ENCODE assay signal across 22 cellular contexts in genomic region chr17:82256242-82256894, GRCh38. TPM values are rescaled to one million over a fixed set of nuclear protein-coding genes. Genes with fewer than 3 reads are reported as not detected.
A peak's percentile ranks its signal among the peaks of the same experiment; 100 is the strongest.
DNase-seq lines count a peak whose midpoint lies in the region; ATAC-seq and TF ChIP-seq lines count a peak whose summit lies in the region.
"Had no signal": no experiment of that assay in that cellular context is flagged by ENCODE, and none has a peak within 500 bp of the region (broad histone marks: within the 10 kb centered on the region; RNA-seq: fewer than 3 reads in every experiment).

No MANE protein-coding gene starts in this region.

- H3K4me3 ChIP-seq in sigmoid colon (no peak overlapping the region), gastroesophageal sphincter (no peak overlapping the region)
- H3K4me3 ChIP-seq: BLaER1, colonic mucosa, right atrium auricular region had no signal

- TF ChIP-seq EP300 in sigmoid colon (IDR thresholded peaks at IDR 0.05) (no peak), gastroesophageal sphincter (IDR thresholded peaks at IDR 0.05) (no peak)

- peaks cover 0 to 12% (median 3%) of the 10 kb centered on the region in 4 donors for H3K4me1 ChIP-seq in sigmoid colon
- H3K4me1 ChIP-seq in gastroesophageal sphincter: peaks cover 0 to 28% (median 3%) of the 10 kb centered on the region in 3 donors
- H3K4me1 ChIP-seq: colonic mucosa had no signal

- H3K36me3 Mint-ChIP-seq in activated naive CD8-positive, alpha-beta T cell: peaks cover 8% of the 10 kb centered on the region
- peaks cover 75% of the 10 kb centered on the region for H3K36me3 Mint-ChIP-seq in activated naive CD8-positive, alpha-beta T cell treated with anti-CD3 and anti-CD28 coated beads, Interleukin-2, amount 50 U/mL, for 24 hours (ENCODE audit: low read depth)
- H3K36me3 Mint-ChIP-seq in central memory CD8-positive, alpha-beta T cell (ENCODE audit: insufficient read depth): peaks cover 71% of the 10 kb centered on the region

- intact Hi-C loops in sigmoid colon (cut with DNase I): no loop called here

- 94% methylated on average over 14 of the region's 14 CpGs for WGBS in sigmoid colon, 2 donors
- 84 to 86% methylated on average over 11 to 14 of the region's 14 CpGs for WGBS in gastroesophageal sphincter (ENCODE audit: low coverage in 1 of 2), 2 donors

- H3K4me3 Mint-ChIP-seq in activated naive CD8-positive, alpha-beta T cell: no peak overlapping the region
- H3K4me3 Mint-ChIP-seq in activated naive CD8-positive, alpha-beta T cell treated with anti-CD3 and anti-CD28 coated beads, Interleukin-2, amount 50 U/mL, for 24 hours: no peak overlapping the region
- H3K4me3 Mint-ChIP-seq in central memory CD8-positive, alpha-beta T cell: no peak overlapping the region
- H3K4me3 Mint-ChIP-seq: endodermal cell, H9 had no signal

- no peak for DNase-seq in activated naive CD8-positive, alpha-beta T cell treated with anti-CD3 and anti-CD28 coated beads, Interleukin-2, amount 50 U/mL, for 24 hours
- DNase-seq in central memory CD8-positive, alpha-beta T cell (ENCODE audit: low spot score in 2 of 2): no peak
- DNase-seq in sigmoid colon: no peak
- DNase-seq in activated effector memory CD4-positive, alpha-beta T cell treated with anti-CD3 and anti-CD28 coated beads, Interleukin-2, amount 50 U/mL, for 16 hours: no peak
- DNase-seq: ACHN, colonic mucosa, endodermal cell, H9, KBM-7, kidney glomerular epithelial cell, mammary epithelial cell, MM.1S, NCI-H1436, NCI-H510A, T-helper 9 cell had no signal

- TF ChIP-seq POLR2A in sigmoid colon (IDR thresholded peaks at IDR 0.05) (no peak), gastroesophageal sphincter (IDR thresholded peaks at IDR 0.05) (no peak)

- H3K36me3 ChIP-seq in sigmoid colon: peaks cover 31 to 94% (median 52%) of the 10 kb centered on the region in 4 donors
- H3K36me3 ChIP-seq in gastroesophageal sphincter: peaks cover 0 to 98% of the 10 kb centered on the region in 2 donors

- H3K27ac ChIP-seq in sigmoid colon (peak overlapping the region in 3 of 4 donors; percentile 17 to 56 (median 55)), gastroesophageal sphincter (peak overlapping the region in 1 of 4 donors; percentile 56)
- H3K27ac ChIP-seq: BLaER1, colonic mucosa, right atrium auricular region had no signal

- no peaks in the 10 kb centered on the region for H3K27me3 ChIP-seq in sigmoid colon
- H3K27me3 ChIP-seq in gastroesophageal sphincter: no peaks in the 10 kb centered on the region
- H3K27me3 ChIP-seq: BLaER1, colonic mucosa, right atrium auricular region had no signal

- ATAC-seq in activated naive CD8-positive, alpha-beta T cell treated with anti-CD3 and anti-CD28 coated beads, Interleukin-2, amount 50 U/mL, for 24 hours: no peak
- no peak for ATAC-seq in central memory CD8-positive, alpha-beta T cell (replicated peaks; ENCODE audit: extremely low read depth, poor library complexity, severe bottlenecking)
- ATAC-seq in GM18858 (IDR thresholded peaks at IDR 0.05; ENCODE audit: unreplicated experiment): no peak
- no peak for ATAC-seq in gastroesophageal sphincter
- ATAC-seq: SK-N-SH treated with all-trans-retinoic acid at 6 μM for 48 hours had no signal

- TF ChIP-seq CTCF in sigmoid colon (IDR thresholded peaks at IDR 0.05): no peak
- TF ChIP-seq CTCF in gastroesophageal sphincter (IDR thresholded peaks at IDR 0.05): no peak

- peak overlapping the region; percentile 16 for H3K27ac Mint-ChIP-seq in activated naive CD8-positive, alpha-beta T cell
- H3K27ac Mint-ChIP-seq in activated naive CD8-positive, alpha-beta T cell treated with anti-CD3 and anti-CD28 coated beads, Interleukin-2, amount 50 U/mL, for 24 hours: no peak overlapping the region
- peak overlapping the region; percentile 99 for H3K27ac Mint-ChIP-seq in central memory CD8-positive, alpha-beta T cell (ENCODE audit: low read depth)
- H3K27ac Mint-ChIP-seq: endodermal cell had no signal

- H3K9me3 Mint-ChIP-seq in activated naive CD8-positive, alpha-beta T cell (ENCODE audit: low read depth): no peaks in the 10 kb centered on the region
- no peaks in the 10 kb centered on the region for H3K9me3 Mint-ChIP-seq in activated naive CD8-positive, alpha-beta T cell treated with anti-CD3 and anti-CD28 coated beads, Interleukin-2, amount 50 U/mL, for 24 hours
- no peaks in the 10 kb centered on the region for H3K9me3 Mint-ChIP-seq in central memory CD8-positive, alpha-beta T cell
- H3K9me3 Mint-ChIP-seq: endodermal cell had no signal

- no peaks in the 10 kb centered on the region for H3K27me3 Mint-ChIP-seq in activated naive CD8-positive, alpha-beta T cell
- no peaks in the 10 kb centered on the region for H3K27me3 Mint-ChIP-seq in activated naive CD8-positive, alpha-beta T cell treated with anti-CD3 and anti-CD28 coated beads, Interleukin-2, amount 50 U/mL, for 24 hours
- no peaks in the 10 kb centered on the region for H3K27me3 Mint-ChIP-seq in central memory CD8-positive, alpha-beta T cell

- H3K4me1 Mint-ChIP-seq in activated naive CD8-positive, alpha-beta T cell (ENCODE audit: low read depth): peaks cover 32% of the 10 kb centered on the region
- peaks cover 19% of the 10 kb centered on the region for H3K4me1 Mint-ChIP-seq in activated naive CD8-positive, alpha-beta T cell treated with anti-CD3 and anti-CD28 coated beads, Interleukin-2, amount 50 U/mL, for 24 hours
- peaks cover 36% of the 10 kb centered on the region for H3K4me1 Mint-ChIP-seq in central memory CD8-positive, alpha-beta T cell
- H3K4me1 Mint-ChIP-seq: endodermal cell had no signal

- H3K9me3 ChIP-seq in sigmoid colon (no peaks in the 10 kb centered on the region), gastroesophageal sphincter (no peaks in the 10 kb centered on the region)
- H3K9me3 ChIP-seq: colonic mucosa, right atrium auricular region had no signal

TF ChIP-seq in PFSK-1, 5 proteins besides CTCF, POLR2A, EP300 and RAD21:
- TF ChIP-seq TAF1 (IDR thresholded peaks at IDR 0.05; ENCODE audit: borderline replicate concordance, insufficient read depth, low read length) (no peak), POLR2AphosphoS5 (IDR thresholded peaks at IDR 0.05; ENCODE audit: low read depth, low read length) (peak; percentile 35; the same call in 1 of the 2 replicates)
TF ChIP-seq in PFSK-1: peak in this region for 1.

RNA-seq across cellular contexts. Expression of gene CSNK1D, which starts 17.1 kb away (rescaled TPM):
- 269 TPM for polyA plus RNA-seq in PFSK-1 (2012; ENCODE audit: insufficient read length, low read depth)
- total RNA-seq in sigmoid colon (10 to 100 TPM; 45.1 to 61.2 (median 48.9) TPM), gastroesophageal sphincter (10 to 100 TPM; 23.4 to 92.1 (median 72.4) TPM)
- polyA plus RNA-seq in sigmoid colon: 100 to 1,000 TPM in 1 of 3 donors, 10 to 100 TPM in 2; 55.9 to 142 (median 86.2) TPM

RNA-seq across cellular contexts. Expression of gene SLC16A3, which starts 27.5 kb away (rescaled TPM):
- 813 TPM for polyA plus RNA-seq in PFSK-1 (2012; ENCODE audit: insufficient read length, low read depth)
- total RNA-seq in sigmoid colon (10 to 100 TPM in 3 of 4 donors, 1 to 10 TPM in 1; 9.6 to 19.7 (median 11.6) TPM), gastroesophageal sphincter (10 to 100 TPM; 11.2 to 38.5 (median 22.1) TPM)
- 100 to 1,000 TPM in 1 of 3 donors, 10 to 100 TPM in 2; 10.8 to 140 (median 37.9) TPM for polyA plus RNA-seq in sigmoid colon

RNA-seq across cellular contexts. Expression of gene CCDC57, which starts 43.7 kb away (rescaled TPM):
- polyA plus RNA-seq in PFSK-1 (2012; ENCODE audit: insufficient read length, low read depth): 65.2 TPM
- total RNA-seq in sigmoid colon (10 to 100 TPM; 13.3 to 34.1 (median 20.8) TPM), gastroesophageal sphincter (10 to 100 TPM in 3 of 4 donors, 1 to 10 TPM in 1; 6.5 to 28.2 (median 16.2) TPM)
- 10 to 100 TPM; 17.4 to 47.8 (median 25.4) TPM for polyA plus RNA-seq in sigmoid colon
